23 cellular contexts compared by ENCODE assay signal in the genomic region with DNA sequence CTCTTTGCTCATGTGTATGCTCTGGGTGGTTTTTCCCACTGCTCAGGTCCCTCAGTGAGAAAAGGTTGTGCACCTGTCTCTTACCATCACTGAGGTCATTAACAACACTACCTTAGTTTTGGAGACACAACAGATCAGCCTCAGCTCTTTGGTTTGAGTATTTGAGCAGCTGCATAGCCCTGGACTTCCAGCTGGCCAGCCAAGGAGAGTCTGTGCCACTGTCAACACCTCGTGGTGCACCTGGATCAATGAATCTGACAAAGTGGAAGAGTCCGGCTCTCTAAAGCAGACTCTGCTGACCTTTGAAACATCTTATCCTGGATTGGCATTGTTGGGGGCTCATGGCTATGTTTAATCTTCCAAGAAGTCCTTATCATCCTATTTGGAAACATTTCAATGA. TPM values are rescaled to one million over a fixed set of nuclear protein-coding genes. Genes with fewer than 3 reads are reported as not detected.
A peak's percentile ranks its signal among the peaks of the same experiment; 100 is the strongest.
DNase-seq lines count a peak whose midpoint lies in the region; FAIRE-seq and TF ChIP-seq lines count a peak whose summit lies in the region.
"Had no signal": no experiment of that assay in that cellular context is flagged by ENCODE, and none has a peak within 500 bp of the region (broad histone marks: within the 10 kb centered on the region; RNA-seq: fewer than 3 reads in every experiment).

No MANE protein-coding gene starts in this region.

- TF ChIP-seq CTCF in bronchial epithelial cell (IDR thresholded peaks at IDR 0.05; ENCODE audit: insufficient read depth, low read length, severe bottlenecking) = no peak
- no peak for TF ChIP-seq CTCF in MCF 10A (IDR thresholded peaks at IDR 0.05; ENCODE audit: unreplicated experiment)

- no peak overlapping the region for H3K4me3 Mint-ChIP-seq in MCF 10A (ENCODE audit: unreplicated experiment)

- DNase-seq in COLO668 (lab: John Stamatoyannopoulos, UW; ENCODE audit: unreplicated experiment) (peak; percentile 70), NCI-H1092 (lab: John Stamatoyannopoulos, UW) (peak; percentile 39), NCI-H774 (lab: John Stamatoyannopoulos, UW) (peak; percentile 78), bronchial epithelial cell (ENCODE audit: low read depth) (no peak), MCF 10A (ENCODE audit: unreplicated experiment) (no peak), NCI-H2081 (lab: John Stamatoyannopoulos, UW) (no peak)
- no peak for DNase-seq in activated naive CD4-positive, alpha-beta T cell treated with Interleukin-2 at 50 U/mL for 16 hours
- DNase-seq: DMS79; EL; GDM1; KBM-7; MG63; NCI-H187; NCI-H2171 treated with DMSO at 0.1 percent for 48 hours; NCI-H446; NCI-H526 treated with DMSO at 0.1 percent for 48 hours; NK-92 treated with Interleukin-12 subunit alpha and Interleukin-12 subunit beta, amount 100 ng/mL, for 24 hours; PC-3; T-helper 2 cell had no signal

- FAIRE-seq in bronchial epithelial cell (lab: Jason Lieb, UNC) = peak; percentile 75
- FAIRE-seq: GM12878, H54 had no signal

- H3K9me3 Mint-ChIP-seq in MCF 10A (ENCODE audit: unreplicated experiment) = peaks cover 7% of the 10 kb centered on the region

- intact Hi-C loops in MCF 10A (cut with micrococcal nuclease) = no loop called here

- no peak overlapping the region for H3K4me3 ChIP-seq in bronchial epithelial cell (ENCODE audit: low read depth, low read length)
- H3K4me3 ChIP-seq: GM12878, MG63, SJSA1 had no signal

- H3K27me3 ChIP-seq in bronchial epithelial cell (ENCODE audit: control insufficient read depth, insufficient read depth, low read length) = no peaks in the 10 kb centered on the region
- H3K27me3 ChIP-seq: MG63, SJSA1 had no signal

- no peaks in the 10 kb centered on the region for H3K4me1 Mint-ChIP-seq in MCF 10A (ENCODE audit: insufficient read depth, unreplicated experiment)

- H3K36me3 ChIP-seq in bronchial epithelial cell (ENCODE audit: control insufficient read depth, insufficient read depth, low read length) = no peaks in the 10 kb centered on the region
- H3K36me3 ChIP-seq: MG63, SJSA1 had no signal

- BruUV-seq in MCF 10A (replicated peaks; lab: Mats Ljungman, UMichigan) = no TSS peak

- peaks cover 6% of the 10 kb centered on the region for H3K36me3 Mint-ChIP-seq in MCF 10A (ENCODE audit: insufficient read depth, unreplicated experiment)

- H3K27ac Mint-ChIP-seq in MCF 10A (ENCODE audit: low read depth, unreplicated experiment) = no peak overlapping the region

- H3K27me3 Mint-ChIP-seq in MCF 10A (ENCODE audit: insufficient read depth, unreplicated experiment) = no peaks in the 10 kb centered on the region

- CTCF ChIA-PET in MCF 10A (lab: Yijun Ruan, JAX) = interaction anchor here (1.4 kb wide), 1 partner anchor 36 kb away, joined by 3 read pairs; no protein-coding TSS in a partner anchor

- POLR2A ChIA-PET in MCF 10A (lab: Yijun Ruan, JAX) = interaction anchor here (0.6 kb wide), 1 partner anchor 17 kb away, joined by 3 read pairs; no protein-coding TSS in a partner anchor

RNA-seq across cellular contexts. Expression of a gene that starts 30.0 kb away (rescaled TPM):
- total RNA-seq in bronchial epithelial cell (27.9 and 64.8 TPM in 2 replicates), MCF 10A (2022) (54.1 and 58.0 TPM in 2 replicates)

RNA-seq across cellular contexts. Expression of a gene that starts 50.8 kb away (rescaled TPM):
- total RNA-seq in bronchial epithelial cell = 0.13 and 0.26 TPM in 2 replicates
- total RNA-seq in MCF 10A (2022) = not detected in 2 replicates
- total RNA-seq: LHCN-M2 had no signal

Comparison
In these comparisons a context has a peak if more than half of its experiments do, and no peak if none do; other contexts are left out.
1. DNase-seq: peak in COLO668 (single experiment), NCI-H1092 (single experiment) and NCI-H774 (single experiment); none in bronchial epithelial cell (single experiment), MCF 10A (single experiment), activated naive CD4-positive, alpha-beta T cell treated with Interleukin-2 at 50 U/mL for 16 hours (single experiment) and NCI-H2081 (0 of 2).